1 cellular context compared by ENCODE assay signal in genomic region chr3:184085389-184085852, GRCh38.
TF ChIP-seq lines count a peak whose summit lies in the region.

No MANE protein-coding gene starts in this region.

TF ChIP-seq in endothelial cell of umbilical vein, 7 proteins besides CTCF, POLR2A, EP300 and RAD21 (continued from another document):
- no peak for TF ChIP-seq EZH2 (IDR thresholded peaks at IDR 0.05; ENCODE audit: borderline replicate concordance, low read depth, low read length, severe bottlenecking)
